Comparison of ENCODE assay signal across 8 cellular contexts in genomic region chr19:18785179-18786124, GRCh38. TPM values are rescaled to one million over a fixed set of nuclear protein-coding genes. Genes with fewer than 3 reads are reported as not detected.
DNase-seq lines count a peak whose midpoint lies in the region; ATAC-seq and FAIRE-seq lines count a peak whose summit lies in the region.

No MANE protein-coding gene starts in this region.

- no peak overlapping the region for H3K27ac Mint-ChIP-seq in activated CD8-positive, alpha-beta T cell treated with anti-CD3 and anti-CD28 coated beads, Interleukin-2, amount 10 ng/mL, durations not matched to agents 7 days and 5 days
- H3K27ac Mint-ChIP-seq in naive thymus-derived CD8-positive, alpha-beta T cell = no peak overlapping the region
- no peak overlapping the region for H3K27ac Mint-ChIP-seq in stimulated activated naive CD8-positive, alpha-beta T cell treated with anti-CD3 and anti-CD28 coated beads, Interleukin-15, amount 100 ng/mL, for 72 hours

- no peak overlapping the region for H3K4me3 Mint-ChIP-seq in activated CD8-positive, alpha-beta T cell treated with anti-CD3 and anti-CD28 coated beads, Interleukin-2, amount 10 ng/mL, durations not matched to agents 7 days and 5 days
- H3K4me3 Mint-ChIP-seq in naive thymus-derived CD8-positive, alpha-beta T cell = peak overlapping the region; percentile 20 to 83 (median 72)
- H3K4me3 Mint-ChIP-seq in stimulated activated naive CD8-positive, alpha-beta T cell treated with anti-CD3 and anti-CD28 coated beads, Interleukin-15, amount 100 ng/mL, for 72 hours = peak overlapping the region; percentile 56 to 76

- peaks cover 5% of the 10 kb centered on the region for H3K36me3 Mint-ChIP-seq in activated CD8-positive, alpha-beta T cell treated with anti-CD3 and anti-CD28 coated beads, Interleukin-2, amount 10 ng/mL, durations not matched to agents 7 days and 5 days (ENCODE audit: low read depth)
- H3K36me3 Mint-ChIP-seq in naive thymus-derived CD8-positive, alpha-beta T cell = peaks cover 0 to 5% (median 0%) of the 10 kb centered on the region in 3 donors

- peaks cover 49% of the 10 kb centered on the region for H3K27me3 Mint-ChIP-seq in activated CD8-positive, alpha-beta T cell treated with anti-CD3 and anti-CD28 coated beads, Interleukin-2, amount 10 ng/mL, durations not matched to agents 7 days and 5 days (ENCODE audit: low read depth)
- peaks cover 17 to 50% (median 37%) of the 10 kb centered on the region in 5 donors for H3K27me3 Mint-ChIP-seq in naive thymus-derived CD8-positive, alpha-beta T cell
- peaks cover 68% of the 10 kb centered on the region for H3K27me3 Mint-ChIP-seq in stimulated activated naive CD8-positive, alpha-beta T cell treated with anti-CD3 and anti-CD28 coated beads, Interleukin-15, amount 100 ng/mL, for 72 hours

- CTCF ChIA-PET in activated CD8-positive, alpha-beta T cell treated with anti-CD3 and anti-CD28 coated beads, Interleukin-2, amount 10 ng/mL, durations not matched to agents 7 days and 5 days (lab: Charles Lee) = no interaction called here

- POLR2A ChIA-PET in activated CD8-positive, alpha-beta T cell treated with anti-CD3 and anti-CD28 coated beads, Interleukin-2, amount 10 ng/mL, durations not matched to agents 7 days and 5 days (lab: Charles Lee) = no interaction called here
- POLR2A ChIA-PET in naive thymus-derived CD8-positive, alpha-beta T cell (lab: Charles Lee) = no interaction called here

- DNase-seq in GM18507 (ENCODE audit: extremely low spot score, insufficient read length, low read depth) (peak; percentile 85), NCI-H446 (lab: John Stamatoyannopoulos, UW) (peak; percentile 78 to 89), kidney glomerular epithelial cell (lab: John Stamatoyannopoulos, UW) (no peak)
- peak; percentile 74 for DNase-seq in activated CD8-positive, alpha-beta T cell treated with anti-CD3 and anti-CD28 coated beads, Interleukin-2, amount 10 ng/mL, durations not matched to agents 7 days and 5 days
- peak; percentile 76 for DNase-seq in effector CD8-positive, alpha-beta T cell (lab: John Stamatoyannopoulos, UW)
- peak; percentile 31 to 81 (median 59) for DNase-seq in naive thymus-derived CD8-positive, alpha-beta T cell
- DNase-seq in stimulated activated naive CD8-positive, alpha-beta T cell treated with anti-CD3 and anti-CD28 coated beads, Interleukin-15, amount 100 ng/mL, for 72 hours = peak; percentile 55 to 67

- peak; percentile 68 for ATAC-seq in activated CD8-positive, alpha-beta T cell treated with anti-CD3 and anti-CD28 coated beads, Interleukin-2, amount 10 ng/mL, durations not matched to agents 7 days and 5 days
- peak; percentile 52 to 75 for ATAC-seq in naive thymus-derived CD8-positive, alpha-beta T cell
- peak; percentile 76 for ATAC-seq in stimulated activated naive CD8-positive, alpha-beta T cell treated with anti-CD3 and anti-CD28 coated beads, Interleukin-15, amount 100 ng/mL, for 72 hours
- no peak for ATAC-seq in HG03139 (IDR thresholded peaks at IDR 0.05; ENCODE audit: unreplicated experiment)

- peak; percentile 80 for FAIRE-seq in GM18507 (lab: Jason Lieb, UNC)

- peaks cover 24% of the 10 kb centered on the region for H3K4me1 Mint-ChIP-seq in activated CD8-positive, alpha-beta T cell treated with anti-CD3 and anti-CD28 coated beads, Interleukin-2, amount 10 ng/mL, durations not matched to agents 7 days and 5 days (ENCODE audit: low read depth)
- peaks cover 18 to 52% (median 46%) of the 10 kb centered on the region in 4 donors for H3K4me1 Mint-ChIP-seq in naive thymus-derived CD8-positive, alpha-beta T cell
- H3K4me1 Mint-ChIP-seq in stimulated activated naive CD8-positive, alpha-beta T cell treated with anti-CD3 and anti-CD28 coated beads, Interleukin-15, amount 100 ng/mL, for 72 hours = peaks cover 59% of the 10 kb centered on the region

- no peaks in the 10 kb centered on the region for H3K9me3 Mint-ChIP-seq in activated CD8-positive, alpha-beta T cell treated with anti-CD3 and anti-CD28 coated beads, Interleukin-2, amount 10 ng/mL, durations not matched to agents 7 days and 5 days (ENCODE audit: insufficient read depth)
- H3K9me3 Mint-ChIP-seq in naive thymus-derived CD8-positive, alpha-beta T cell = no peaks in the 10 kb centered on the region
- H3K9me3 Mint-ChIP-seq in stimulated activated naive CD8-positive, alpha-beta T cell treated with anti-CD3 and anti-CD28 coated beads, Interleukin-15, amount 100 ng/mL, for 72 hours = no peaks in the 10 kb centered on the region

RNA-seq across cellular contexts. Expression of gene COMP, which starts 5.7 kb away (rescaled TPM):
- not detected for total RNA-seq in activated CD8-positive, alpha-beta T cell treated with anti-CD3 and anti-CD28 coated beads, Interleukin-2, amount 10 ng/mL, durations not matched to agents 7 days and 5 days
- total RNA-seq in naive thymus-derived CD8-positive, alpha-beta T cell = not detected
- not detected for polyA plus RNA-seq in naive thymus-derived CD8-positive, alpha-beta T cell

RNA-seq across cellular contexts. Expression of gene UPF1, which starts 46.3 kb away (rescaled TPM):
- total RNA-seq in activated CD8-positive, alpha-beta T cell treated with anti-CD3 and anti-CD28 coated beads, Interleukin-2, amount 10 ng/mL, durations not matched to agents 7 days and 5 days = 10 to 100 TPM; 81.8 to 84.0 TPM
- 100 to 1,000 TPM; 109 to 112 TPM for total RNA-seq in naive thymus-derived CD8-positive, alpha-beta T cell
- 10 to 100 TPM in 1 of 3 donors, 1 to 10 TPM in 2; 7.5 to 28.4 (median 9.5) TPM for polyA plus RNA-seq in naive thymus-derived CD8-positive, alpha-beta T cell
